In the genomic region with DNA sequence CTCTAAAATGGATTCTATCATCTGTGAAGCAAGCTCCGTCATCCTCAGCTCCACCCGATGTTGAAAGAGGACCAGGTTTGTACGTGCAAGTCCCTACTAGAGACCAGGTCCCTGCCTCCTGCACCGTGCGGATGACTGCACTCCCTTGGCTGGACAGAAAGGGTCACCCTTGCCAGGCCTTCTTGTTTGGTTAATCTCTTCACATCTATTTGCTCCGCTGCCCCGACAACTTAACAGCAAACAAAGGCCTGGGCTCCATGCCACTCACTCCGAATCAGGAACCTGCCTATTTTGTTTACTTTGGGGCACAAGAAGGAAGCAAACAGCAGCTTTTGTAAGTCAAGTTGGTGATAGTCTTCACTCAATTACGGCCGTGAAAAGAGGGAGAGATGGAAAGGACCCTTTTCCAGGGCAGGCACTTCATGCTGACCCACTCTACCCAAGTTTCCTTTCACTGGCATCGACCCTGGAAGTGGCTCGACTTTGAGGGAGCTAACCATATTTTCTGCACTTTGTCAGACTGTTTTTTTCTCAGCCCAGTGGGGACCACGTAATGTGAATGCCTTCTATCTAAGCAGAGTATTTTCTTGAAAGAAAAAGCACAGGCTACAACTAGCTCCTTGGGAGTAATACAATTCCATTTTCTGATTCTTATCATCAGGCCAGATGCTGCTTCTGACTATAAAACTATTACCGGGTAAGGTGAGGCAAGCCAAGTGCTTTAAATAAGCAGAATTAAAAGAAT, we compare ENCODE assay signal across 10 cellular contexts.
DNase-seq lines count a peak whose midpoint lies in the region; ATAC-seq and TF ChIP-seq lines count a peak whose summit lies in the region.
"Had no signal": no experiment of that assay in that cellular context is flagged by ENCODE, and none has a peak within 500 bp of the region (broad histone marks: within the 10 kb centered on the region; RNA-seq: fewer than 3 reads in every experiment).

No MANE protein-coding gene starts in this region.

- CTCF ChIA-PET in PC-9 (lab: Charles Lee), result no interaction called here

- H4K20me1 ChIP-seq in PC-9 (ENCODE audit: insufficient read depth), result no peaks in the 10 kb centered on the region

- H3K79me2 ChIP-seq in PC-9 (ENCODE audit: low read depth) (no peaks in the 10 kb centered on the region), parathyroid adenoma (peaks cover 24% of the 10 kb centered on the region)

- no peak for TF ChIP-seq POLR2A in gastroesophageal sphincter (IDR thresholded peaks at IDR 0.05)

- H2AFZ ChIP-seq in PC-9 (no peak overlapping the region), parathyroid adenoma (no peak overlapping the region)

- POLR2A ChIA-PET in PC-9 (lab: Charles Lee; ENCODE audit: unreplicated experiment), result no interaction called here

- H3K27ac ChIP-seq in PC-9 (no peak overlapping the region), gastroesophageal sphincter (peak overlapping the region in 3 of 4 donors; percentile 21 to 56 (median 25)), parathyroid adenoma (peak overlapping the region; percentile 70)

- no peaks in the 10 kb centered on the region for H3F3A ChIP-seq in PC-9 (ENCODE audit: insufficient read depth, low read depth)

- H3K27me3 ChIP-seq in PC-9 (ENCODE audit: insufficient read depth, low read depth) (peaks cover 36% of the 10 kb centered on the region), gastroesophageal sphincter (no peaks in the 10 kb centered on the region), parathyroid adenoma (ENCODE audit: control insufficient read depth, insufficient read depth, low read length) (no peaks in the 10 kb centered on the region)

- H3K4me2 ChIP-seq in PC-9 (no peak overlapping the region), parathyroid adenoma (ENCODE audit: low read length) (peak overlapping the region; percentile 60)

- H3K4me3 ChIP-seq in PC-9 (no peak overlapping the region), gastroesophageal sphincter (no peak overlapping the region), parathyroid adenoma (ENCODE audit: low read depth, low read length) (peak overlapping the region; percentile 38), foreskin fibroblast (ENCODE audit: low read depth in 1 of 2, low read length in 2 of 2) (no peak overlapping the region)

- ATAC-seq in gastroesophageal sphincter, result peak; percentile 71
- ATAC-seq: activated naive CD4-positive, alpha-beta T cell treated with anti-CD3 and anti-CD28 coated beads, Interleukin-2, amount 50 U/mL, for 72 hours had no signal

- BruUV-seq in PC-9 (replicated peaks; lab: Mats Ljungman, UMichigan), result no TSS peak

- DNase-seq in DMS 273 (lab: John Stamatoyannopoulos, UW; ENCODE audit: unreplicated experiment) (peak; percentile 63), PC-9 (peak; percentile 56 to 66), GM19240 (ENCODE audit: insufficient read length, low spot score) (no peak), foreskin fibroblast (no peak), cortex of kidney (lab: John Stamatoyannopoulos, UW) (no peak)
- DNase-seq in activated T-cell treated with anti-CD3 and anti-CD28 coated beads, Interleukin-2, amount 50 U/mL, for 1 hour, result no peak
- DNase-seq: naive B cell had no signal

- intact Hi-C loops in PC-9 (cut with micrococcal nuclease; ENCODE audit: unreplicated experiment), result loop anchor here (2.0 kb wide), 1 partner anchor 28 kb away; no protein-coding TSS in a partner anchor

- H3K9ac ChIP-seq in parathyroid adenoma, result no peak overlapping the region

- no peak for TF ChIP-seq EP300 in gastroesophageal sphincter (IDR thresholded peaks at IDR 0.05)

- H3K9me2 ChIP-seq in PC-9 (ENCODE audit: insufficient read depth), result no peaks in the 10 kb centered on the region

- H3K9me3 ChIP-seq in PC-9 (ENCODE audit: insufficient read depth, low read depth) (no peaks in the 10 kb centered on the region), gastroesophageal sphincter (no peaks in the 10 kb centered on the region), parathyroid adenoma (ENCODE audit: control insufficient read depth, low read length) (no peaks in the 10 kb centered on the region)

- TF ChIP-seq CTCF in PC-9 (conservative IDR thresholded peaks at IDR 0.05) (no peak), gastroesophageal sphincter (IDR thresholded peaks at IDR 0.05) (peak in 1 of 4 experiments; percentile 28), parathyroid adenoma (IDR thresholded peaks at IDR 0.05) (peak; percentile 47), foreskin fibroblast (IDR thresholded peaks at IDR 0.05; ENCODE audit: low read depth, low read length) (no peak)

- no peaks in the 10 kb centered on the region for H3K4me1 ChIP-seq in PC-9 (replicated peaks; ENCODE audit: insufficient read depth)
- H3K4me1 ChIP-seq in gastroesophageal sphincter, result peaks cover 0 to 56% (median 0%) of the 10 kb centered on the region in 3 donors
- H3K4me1 ChIP-seq in parathyroid adenoma, result peaks cover 24% of the 10 kb centered on the region

- WGBS in gastroesophageal sphincter (ENCODE audit: low coverage in 1 of 2), 2 donors, result 41 to 56% methylated on average over 4 to 7 of the region's 14 CpGs

- H3K36me3 ChIP-seq in PC-9 (ENCODE audit: low read depth) (no peaks in the 10 kb centered on the region), gastroesophageal sphincter (peaks cover 0 to 2% of the 10 kb centered on the region in 2 donors), parathyroid adenoma (ENCODE audit: control insufficient read depth, insufficient read depth, low read length) (no peaks in the 10 kb centered on the region)

Comparison
In these comparisons a context has a peak if more than half of its experiments do, and no peak if none do; other contexts are left out.
1. DNase-seq: peak in DMS 273 (single experiment) and PC-9 (2 of 2); none in activated T-cell treated with anti-CD3 and anti-CD28 coated beads, Interleukin-2, amount 50 U/mL, for 1 hour (single experiment), GM19240 (single experiment), foreskin fibroblast (0 of 2) and cortex of kidney (single experiment).